Comparison of ENCODE assay signal across 11 cellular contexts in the genomic region with DNA sequence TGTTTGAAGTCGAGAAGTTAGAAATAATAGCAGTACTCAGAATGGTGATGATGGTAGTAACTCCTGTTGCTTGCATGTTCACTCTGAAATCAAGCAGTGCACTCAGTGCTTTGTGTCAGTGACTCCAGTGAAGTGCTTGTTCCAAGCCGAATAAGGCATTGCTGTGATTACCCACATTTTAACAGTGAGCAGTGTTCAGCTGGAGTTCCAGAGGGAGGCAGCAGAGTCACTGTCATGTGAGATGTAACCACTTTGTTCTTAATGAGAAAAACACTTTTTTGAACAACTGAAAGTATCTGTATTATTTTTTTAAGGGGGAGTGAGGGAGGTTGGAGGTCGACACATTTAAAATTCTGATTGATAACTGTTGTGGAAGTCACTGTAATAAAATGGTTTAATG. TPM values are rescaled to one million over a fixed set of nuclear protein-coding genes. Genes with fewer than 3 reads are reported as not detected.
DNase-seq lines count a peak whose midpoint lies in the region; ATAC-seq and TF ChIP-seq lines count a peak whose summit lies in the region.
"Had no signal": no experiment of that assay in that cellular context is flagged by ENCODE, and none has a peak within 500 bp of the region (broad histone marks: within the 10 kb centered on the region; RNA-seq: fewer than 3 reads in every experiment).

No MANE protein-coding gene starts in this region.

- H3K27me3 Mint-ChIP-seq in GM23338 (ENCODE audit: insufficient read depth, low read depth, poor library complexity): no peaks in the 10 kb centered on the region

- in situ Hi-C loops in astrocyte of the cerebellum (cut with HindIII; ENCODE audit: low sequenced_read_pairs): no loop called here

- DNase-seq in BJ (ENCODE audit: low read depth) (no peak), GM23338 (ENCODE audit: low spot score) (peak; percentile 64), astrocyte of the cerebellum (ENCODE audit: low read depth) (no peak), left lobe of liver (ENCODE audit: low spot score) (no peak), NCI-H1105 treated with DMSO at 0.1 percent for 48 hours (lab: John Stamatoyannopoulos, UW) (no peak), SW 1271 (lab: John Stamatoyannopoulos, UW) (no peak), NCI-H446 treated with DMSO at 0.1 percent for 48 hours (lab: John Stamatoyannopoulos, UW) (no peak), retina (no peak)
- DNase-seq: activated CD4-positive, alpha-beta T cell treated with anti-CD3 and anti-CD28 coated beads, Interleukin-2, amount 50 U/mL, for 1 hour; left ventricle myocardium superior; upper lobe of left lung had no signal

- ATAC-seq in GM23338: peak; percentile 92
- ATAC-seq in left lobe of liver: peak; percentile 33
- ATAC-seq: left ventricle myocardium superior had no signal

- H3K27ac ChIP-seq in GM23338 (ENCODE audit: low read depth): no peak overlapping the region
- H3K27ac ChIP-seq: upper lobe of left lung had no signal

- peak overlapping the region; percentile 38 for H3K27ac Mint-ChIP-seq in GM23338

- TF ChIP-seq CTCF in BJ (IDR thresholded peaks at IDR 0.05; ENCODE audit: insufficient read depth, low read depth, low read length) (0 out of 2 replicates have a peak, but pooled peaks have one; percentile 16), GM23338 (conservative IDR thresholded peaks at IDR 0.05; ENCODE audit: low read depth in 2 of 2) (peak; percentile 53 to 71), astrocyte of the cerebellum (IDR thresholded peaks at IDR 0.05; ENCODE audit: low read depth, low read length, missing control alignments) (peak; percentile 34)

- no peaks in the 10 kb centered on the region for H3K36me3 Mint-ChIP-seq in GM23338 (ENCODE audit: low read depth)

- POLR2A ChIA-PET in BJ (lab: Charles Lee): no interaction called here

- peaks cover 13% of the 10 kb centered on the region; the same call in 2 of the 3 replicates for H3K4me1 Mint-ChIP-seq in GM23338

- no peaks in the 10 kb centered on the region; the same call in 1 of the 2 replicates for H3K9me2 ChIP-seq in GM23338 (ENCODE audit: insufficient read depth)

- H3K27me3 ChIP-seq in BJ (ENCODE audit: control insufficient read depth, insufficient read depth, low read length) (no peaks in the 10 kb centered on the region), GM23338 (ENCODE audit: insufficient read depth) (no peaks in the 10 kb centered on the region)
- H3K27me3 ChIP-seq: upper lobe of left lung had no signal

- H4K20me1 ChIP-seq in GM23338 (replicated peaks; ENCODE audit: insufficient read depth): no peaks in the 10 kb centered on the region

- H3K79me2 ChIP-seq in GM23338 (replicated peaks; ENCODE audit: insufficient read depth): no peaks in the 10 kb centered on the region

- CTCF ChIA-PET in BJ (lab: Yijun Ruan, JAX): interaction anchor here (0.5 kb wide), 1 partner anchor 22 kb away, joined by 3 read pairs; no protein-coding TSS in a partner anchor

- no peak overlapping the region for H3K4me2 ChIP-seq in GM23338

- H2AFZ ChIP-seq in GM23338: no peak overlapping the region

- no peak overlapping the region for H3K4me3 ChIP-seq in BJ (ENCODE audit: low read depth, low read length)
- H3K4me3 ChIP-seq in GM23338: no peak overlapping the region
- H3K4me3 ChIP-seq in astrocyte of the cerebellum (ENCODE audit: low read depth, low read length): no peak overlapping the region
- H3K4me3 ChIP-seq: upper lobe of left lung had no signal

- H3K9me3 Mint-ChIP-seq in GM23338: no peaks in the 10 kb centered on the region

- no peak overlapping the region for H3K4me3 Mint-ChIP-seq in GM23338

- peaks cover 18% of the 10 kb centered on the region for H3K4me1 ChIP-seq in GM23338 (ENCODE audit: insufficient read depth)
- H3K4me1 ChIP-seq: upper lobe of left lung had no signal

- H3K36me3 ChIP-seq in BJ (ENCODE audit: control insufficient read depth, insufficient read depth, low read length) (no peaks in the 10 kb centered on the region), GM23338 (ENCODE audit: insufficient read depth) (no peaks in the 10 kb centered on the region)
- H3K36me3 ChIP-seq: upper lobe of left lung had no signal

- H3F3A ChIP-seq in GM23338 (replicated peaks; ENCODE audit: low read depth): no peaks in the 10 kb centered on the region

TF ChIP-seq in GM23338, 12 proteins besides CTCF, POLR2A, EP300 and RAD21 (continues in another document):
- TF ChIP-seq EZH2phosphoT487 (IDR thresholded peaks at IDR 0.05; ENCODE audit: unreplicated experiment) (no peak), CREB1 (CRISPR knock-in tag; IDR thresholded peaks at IDR 0.05; ENCODE audit: low read depth) (no peak), JUNB (IDR thresholded peaks at IDR 0.05; ENCODE audit: unreplicated experiment) (no peak), ZNF114 (CRISPR knock-in tag; IDR thresholded peaks at IDR 0.05) (no peak), EZH2 (IDR thresholded peaks at IDR 0.05; ENCODE audit: low read depth, unreplicated experiment) (no peak), STAT1 (IDR thresholded peaks at IDR 0.05; ENCODE audit: unreplicated experiment) (no peak), NANOG (IDR thresholded peaks at IDR 0.05; ENCODE audit: borderline replicate concordance) (no peak)
- TF ChIP-seq, protein P1, sequence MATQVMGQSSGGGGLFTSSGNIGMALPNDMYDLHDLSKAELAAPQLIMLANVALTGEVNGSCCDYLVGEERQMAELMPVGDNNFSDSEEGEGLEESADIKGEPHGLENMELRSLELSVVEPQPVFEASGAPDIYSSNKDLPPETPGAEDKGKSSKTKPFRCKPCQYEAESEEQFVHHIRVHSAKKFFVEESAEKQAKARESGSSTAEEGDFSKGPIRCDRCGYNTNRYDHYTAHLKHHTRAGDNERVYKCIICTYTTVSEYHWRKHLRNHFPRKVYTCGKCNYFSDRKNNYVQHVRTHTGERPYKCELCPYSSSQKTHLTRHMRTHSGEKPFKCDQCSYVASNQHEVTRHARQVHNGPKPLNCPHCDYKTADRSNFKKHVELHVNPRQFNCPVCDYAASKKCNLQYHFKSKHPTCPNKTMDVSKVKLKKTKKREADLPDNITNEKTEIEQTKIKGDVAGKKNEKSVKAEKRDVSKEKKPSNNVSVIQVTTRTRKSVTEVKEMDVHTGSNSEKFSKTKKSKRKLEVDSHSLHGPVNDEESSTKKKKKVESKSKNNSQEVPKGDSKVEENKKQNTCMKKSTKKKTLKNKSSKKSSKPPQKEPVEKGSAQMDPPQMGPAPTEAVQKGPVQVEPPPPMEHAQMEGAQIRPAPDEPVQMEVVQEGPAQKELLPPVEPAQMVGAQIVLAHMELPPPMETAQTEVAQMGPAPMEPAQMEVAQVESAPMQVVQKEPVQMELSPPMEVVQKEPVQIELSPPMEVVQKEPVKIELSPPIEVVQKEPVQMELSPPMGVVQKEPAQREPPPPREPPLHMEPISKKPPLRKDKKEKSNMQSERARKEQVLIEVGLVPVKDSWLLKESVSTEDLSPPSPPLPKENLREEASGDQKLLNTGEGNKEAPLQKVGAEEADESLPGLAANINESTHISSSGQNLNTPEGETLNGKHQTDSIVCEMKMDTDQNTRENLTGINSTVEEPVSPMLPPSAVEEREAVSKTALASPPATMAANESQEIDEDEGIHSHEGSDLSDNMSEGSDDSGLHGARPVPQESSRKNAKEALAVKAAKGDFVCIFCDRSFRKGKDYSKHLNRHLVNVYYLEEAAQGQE (IDR thresholded peaks at IDR 0.05; ENCODE audit: unreplicated experiment): no peak
- TF ChIP-seq, protein P2, sequence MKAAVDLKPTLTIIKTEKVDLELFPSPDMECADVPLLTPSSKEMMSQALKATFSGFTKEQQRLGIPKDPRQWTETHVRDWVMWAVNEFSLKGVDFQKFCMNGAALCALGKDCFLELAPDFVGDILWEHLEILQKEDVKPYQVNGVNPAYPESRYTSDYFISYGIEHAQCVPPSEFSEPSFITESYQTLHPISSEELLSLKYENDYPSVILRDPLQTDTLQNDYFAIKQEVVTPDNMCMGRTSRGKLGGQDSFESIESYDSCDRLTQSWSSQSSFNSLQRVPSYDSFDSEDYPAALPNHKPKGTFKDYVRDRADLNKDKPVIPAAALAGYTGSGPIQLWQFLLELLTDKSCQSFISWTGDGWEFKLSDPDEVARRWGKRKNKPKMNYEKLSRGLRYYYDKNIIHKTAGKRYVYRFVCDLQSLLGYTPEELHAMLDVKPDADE (IDR thresholded peaks at IDR 0.05): no peak

RNA-seq across cellular contexts. Expression of gene MDFIC2, which starts 3.7 kb away (rescaled TPM):
- polyA plus RNA-seq in BJ (2011; rRNA removed): not detected in 2 replicates
- polyA minus RNA-seq in BJ (2011; rRNA and poly(A)+ RNA removed): not detected in 2 replicates
- not detected in 2 replicates for total RNA-seq in GM23338 (2014; rRNA removed; shearing (Covaris generic))
- polyA plus RNA-seq in GM23338 (2016; fragmentation: Nextera tagmentation; extraction: Ambion mirVana): not detected in 2 replicates
- not detected for total RNA-seq in left lobe of liver
- total RNA-seq: left ventricle myocardium superior, upper lobe of left lung had no signal
